17 cellular contexts compared by ENCODE assay signal in the genomic region with DNA sequence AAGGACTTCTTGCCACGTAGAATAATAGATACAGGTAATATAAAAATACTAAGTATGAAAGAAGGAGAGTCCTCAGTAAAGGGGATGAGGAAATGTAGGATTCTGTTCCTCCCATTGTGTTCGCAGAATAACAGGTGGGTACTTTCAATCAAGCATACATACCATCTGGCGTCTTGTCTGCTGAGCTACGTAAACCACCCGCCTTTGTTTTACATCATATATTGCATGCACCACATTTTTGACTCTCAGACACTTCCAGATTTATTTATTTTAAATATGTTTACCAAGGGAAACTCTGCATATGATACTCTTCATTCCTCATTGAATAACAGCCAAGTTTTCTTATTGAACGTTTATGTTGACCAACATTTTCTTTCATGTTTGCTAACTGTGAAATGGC.
"Had no signal": no experiment of that assay in that cellular context is flagged by ENCODE, and none has a peak within 500 bp of the region (broad histone marks: within the 10 kb centered on the region; RNA-seq: fewer than 3 reads in every experiment).

No MANE protein-coding gene starts in this region.

- H3K4me1 Mint-ChIP-seq: activated naive CD8-positive, alpha-beta T cell treated with anti-CD3 and anti-CD28 coated beads for 36 hours; nephron; stimulated activated naive B cell treated with anti-CD40 and anti-IgM and Interleukin-4, amounts not matched to agents 10 μg/mL and 1 μg/mL and 100 μg/mL, for 72 hours had no signal

- H3K9me3 Mint-ChIP-seq: activated naive CD8-positive, alpha-beta T cell treated with anti-CD3 and anti-CD28 coated beads for 36 hours; activated T-cell treated with anti-CD3 and anti-CD28 coated beads, Interleukin-2, amount 50 U/mL, for 24 hours; endodermal cell; nephron had no signal

- H3K27me3 ChIP-seq: brain microvascular endothelial cell, transverse colon had no signal

- H3K27ac Mint-ChIP-seq: activated naive CD8-positive, alpha-beta T cell treated with anti-CD3 and anti-CD28 coated beads for 36 hours; activated T-cell treated with anti-CD3 and anti-CD28 coated beads, Interleukin-2, amount 50 U/mL, for 24 hours; endodermal cell; nephron; stimulated activated naive B cell treated with anti-CD40 and anti-IgM and Interleukin-4, amounts not matched to agents 10 μg/mL and 1 μg/mL and 100 μg/mL, for 72 hours had no signal

- H3K4me3 Mint-ChIP-seq: activated naive CD8-positive, alpha-beta T cell treated with anti-CD3 and anti-CD28 coated beads for 36 hours; activated T-cell treated with anti-CD3 and anti-CD28 coated beads, Interleukin-2, amount 50 U/mL, for 24 hours; endodermal cell; nephron; stimulated activated naive B cell treated with anti-CD40 and anti-IgM and Interleukin-4, amounts not matched to agents 10 μg/mL and 1 μg/mL and 100 μg/mL, for 72 hours had no signal

- H3K4me3 ChIP-seq: transverse colon had no signal

- H3K27me3 Mint-ChIP-seq: stimulated activated naive B cell treated with anti-CD40 and anti-IgM and Interleukin-4, amounts not matched to agents 10 μg/mL and 1 μg/mL and 100 μg/mL, for 72 hours had no signal

- ATAC-seq: activated CD4-positive, CD25-positive, alpha-beta regulatory T cell treated with anti-CD3 and anti-CD28 coated beads, Interleukin-2, amount 50 U/mL, for 24 hours; left ventricle myocardium superior; sciatic nerve; stimulated activated naive B cell treated with anti-CD40 and anti-IgM and Interleukin-4, amounts not matched to agents 10 μg/mL and 1 μg/mL and 100 μg/mL, for 72 hours had no signal

- H3K27ac ChIP-seq: brain microvascular endothelial cell, transverse colon had no signal

- H3K4me1 ChIP-seq: transverse colon had no signal

- H3K9me3 ChIP-seq: transverse colon had no signal

- H3K36me3 Mint-ChIP-seq: activated naive CD8-positive, alpha-beta T cell treated with anti-CD3 and anti-CD28 coated beads for 36 hours; stimulated activated naive B cell treated with anti-CD40 and anti-IgM and Interleukin-4, amounts not matched to agents 10 μg/mL and 1 μg/mL and 100 μg/mL, for 72 hours had no signal

- H3K36me3 ChIP-seq: brain microvascular endothelial cell, transverse colon had no signal

- DNase-seq: activated effector memory CD4-positive, alpha-beta T cell treated with anti-CD3 and anti-CD28 coated beads, Interleukin-2, amount 50 U/mL, for 16 hours; activated naive CD8-positive, alpha-beta T cell treated with anti-CD3 and anti-CD28 coated beads for 36 hours; activated T-cell treated with anti-CD3 and anti-CD28 coated beads, Interleukin-2, amount 50 U/mL, for 24 hours; brain microvascular endothelial cell; dermis blood vessel endothelial cell; endodermal cell; erythroblast; hippocampal formation; left ventricle myocardium superior; mesendoderm; stimulated activated CD4-positive, alpha-beta T cell treated with anti-CD3 and anti-CD28 coated beads, Interleukin-2, amount 100 ng/mL, for 24 hours; stimulated activated naive B cell treated with anti-CD40 and anti-IgM and Interleukin-4, amounts not matched to agents 10 μg/mL and 1 μg/mL and 100 μg/mL, for 72 hours; substantia nigra; transverse colon had no signal
